27 cellular contexts compared by ENCODE assay signal in the genomic region with DNA sequence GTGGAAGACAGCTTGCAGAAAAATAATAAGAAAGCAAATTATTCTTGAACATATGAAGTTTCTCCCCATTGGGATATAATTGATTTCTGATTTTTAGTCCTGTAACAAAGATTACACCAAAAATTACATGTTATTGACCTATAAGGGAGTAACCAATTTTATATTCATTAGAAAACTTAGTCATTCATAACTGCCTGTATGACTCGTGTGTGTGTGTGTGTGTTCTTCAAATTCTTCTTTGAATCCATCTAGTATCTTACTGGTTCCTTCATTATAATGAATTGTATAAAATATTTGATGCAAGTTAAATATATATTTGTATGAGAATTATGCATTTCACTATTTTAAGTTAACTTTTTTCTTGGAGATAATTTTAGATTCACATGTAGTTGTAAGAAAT.
"Had no signal": no experiment of that assay in that cellular context is flagged by ENCODE, and none has a peak within 500 bp of the region (broad histone marks: within the 10 kb centered on the region; RNA-seq: fewer than 3 reads in every experiment).

No MANE protein-coding gene starts in this region.

- H3K27me3 ChIP-seq: ascending aorta, body of pancreas had no signal

- H3K27ac ChIP-seq: ascending aorta, body of pancreas had no signal

- H3K4me3 ChIP-seq: ascending aorta, body of pancreas had no signal

- H3K4me1 ChIP-seq: ascending aorta, body of pancreas had no signal

- FAIRE-seq: RCC 7860, TTC549 had no signal

- DNase-seq: activated B cell treated with CpG ODN at 0.5 μM for 24 hours; activated CD4-positive, alpha-beta memory T cell treated with anti-CD3 and anti-CD28 coated beads for 36 hours; activated CD4-positive, alpha-beta T cell treated with anti-CD3 and anti-CD28 coated beads for 1 hour; activated CD4-positive, alpha-beta T cell treated with anti-CD3 and anti-CD28 coated beads, Interleukin-2, amount 10 ng/mL, durations not matched to agents 24 days and 14 days; activated CD8-positive, alpha-beta memory T cell treated with anti-CD3 and anti-CD28 coated beads for 24 hours; activated effector memory CD4-positive, alpha-beta T cell treated with anti-CD3 and anti-CD28 coated beads, Interleukin-2, amount 50 U/mL, for 16 hours; activated naive CD4-positive, alpha-beta T cell treated with Interleukin-2 at 50 U/mL for 16 hours; activated naive CD8-positive, alpha-beta T cell treated with anti-CD3 and anti-CD28 coated beads, Interleukin-2, amount 50 U/mL, for 24 hours; activated T-cell treated with anti-CD3 and anti-CD28 coated beads, Interleukin-2, amount 50 U/mL, for 4 hours; amniotic stem cell; body of pancreas; Kasumi-1; KBM-7; MV-4-11; NCI-H1092 treated with DMSO at 0.1 percent for 48 hours; NCI-H1417 treated with DMSO at 0.1 percent for 48 hours; NCI-H1694; NCI-H2029 treated with DMSO at 0.1 percent for 48 hours; NCI-H510A treated with DMSO at 0.1 percent for 48 hours; SIG-M5; T-cell; T-helper 2 cell; T1000 had no signal

- H3K9me3 ChIP-seq: ascending aorta, body of pancreas had no signal

- ATAC-seq: activated naive CD4-positive, alpha-beta T cell treated with anti-CD3 and anti-CD28 coated beads, Interleukin-2, amount 50 U/mL, for 72 hours; activated naive CD8-positive, alpha-beta T cell treated with anti-CD3 and anti-CD28 coated beads, Interleukin-2, amount 50 U/mL, for 24 hours; activated T-cell treated with anti-CD3 and anti-CD28 coated beads, Interleukin-2, amount 50 U/mL, for 4 hours; body of pancreas; T-cell had no signal

- H3K36me3 ChIP-seq: ascending aorta had no signal
